ENCODE assay signal across 9 cellular contexts in the genomic region with DNA sequence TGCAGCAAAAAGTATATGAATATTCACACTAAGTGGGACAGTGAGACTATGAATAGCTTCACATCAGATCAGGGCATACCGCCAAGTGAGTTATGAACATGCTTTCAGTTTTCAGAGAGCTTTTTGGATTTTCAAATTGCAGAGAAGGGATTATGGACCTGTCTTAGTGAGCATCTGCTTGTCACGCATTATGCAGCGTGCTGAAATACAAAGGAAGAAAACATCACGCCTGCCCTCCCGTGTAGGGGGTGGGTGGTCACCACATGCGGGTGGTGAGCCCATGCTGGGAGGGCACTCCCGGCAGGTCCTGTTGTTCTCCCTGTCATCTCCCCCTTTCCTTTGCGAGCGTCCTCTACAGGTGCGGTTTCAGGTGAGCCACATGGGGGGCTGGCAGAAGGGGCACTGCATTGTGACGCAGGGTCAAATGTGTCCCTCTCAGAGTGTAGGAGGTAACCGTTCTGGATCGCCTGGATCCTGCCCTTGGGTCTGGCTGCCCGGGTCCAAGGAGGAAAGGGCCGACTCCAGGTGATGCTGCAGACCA. TPM values are rescaled to one million over a fixed set of nuclear protein-coding genes. Genes with fewer than 3 reads are reported as not detected.
DNase-seq lines count a peak whose midpoint lies in the region; ATAC-seq, FAIRE-seq and TF ChIP-seq lines count a peak whose summit lies in the region.
"Had no signal": no experiment of that assay in that cellular context is flagged by ENCODE, and none has a peak within 500 bp of the region (broad histone marks: within the 10 kb centered on the region; RNA-seq: fewer than 3 reads in every experiment).

No MANE protein-coding gene starts in this region.

- peak overlapping the region; percentile 98 for H3K4me2 ChIP-seq in GM12878 (ENCODE audit: control insufficient read depth, insufficient read depth)

- RAD21 ChIA-PET in GM12878 (lab: Charles Lee; ENCODE audit: unreplicated experiment), result interaction anchor here (1.1 to 5.3 kb wide), 10 partner anchors 10 to 125 kb away, joined by 4 to 86 read pairs (median 15); no protein-coding TSS in a partner anchor

- FAIRE-seq in GM12878 (lab: Jason Lieb, UNC), result no peak

- H3K27me3 ChIP-seq in GM12878 (replicated peaks in 1 of 2; ENCODE audit: control insufficient read depth in 2 of 2, insufficient read depth in 2 of 2, low read length in 1 of 2) (no peaks in the 10 kb centered on the region), transverse colon (no peaks in the 10 kb centered on the region)

- peak overlapping the region; percentile 70 for H3K9ac ChIP-seq in GM12878 (ENCODE audit: control insufficient read depth, insufficient read depth, low read length)

- H2AFZ ChIP-seq in GM12878 (ENCODE audit: control insufficient read depth, low read depth, low read length), result no peak overlapping the region

- POLR2A ChIA-PET in GM12878 (lab: Charles Lee), result interaction anchor here (0.9 to 6.6 kb wide), 6 partner anchors 12 to 82 kb away, joined by 3 to 63 read pairs (median 8); no protein-coding TSS in a partner anchor

- peak overlapping the region; percentile 58 for H3K4me3 ChIP-seq in GM12878
- peak overlapping the region in 1 of 4 donors; percentile 22 for H3K4me3 ChIP-seq in transverse colon

- H3K27ac ChIP-seq in GM12878 (ENCODE audit: control insufficient read depth, insufficient read depth) (peak overlapping the region; percentile 93), transverse colon (peak overlapping the region; percentile 50 to 77 (median 72))
- H3K27ac ChIP-seq: C4-2B had no signal

- no peaks in the 10 kb centered on the region for H4K20me1 ChIP-seq in GM12878 (ENCODE audit: control insufficient read depth, insufficient read depth)

- no peak for TF ChIP-seq RAD21 in GM12878 (IDR thresholded peaks at IDR 0.05; ENCODE audit: insufficient read depth, low read depth, low read length)

- CTCF ChIA-PET in GM12878 (lab: Yijun Ruan, JAX), result interaction anchor here (1.3 to 7.2 kb wide), 5 partner anchors 8 to 143 kb away, joined by 3 to 83 read pairs (median 4); no protein-coding TSS in a partner anchor

- ATAC-seq in HG03060 (IDR thresholded peaks at IDR 0.05; ENCODE audit: low read depth, unreplicated experiment), result peak; percentile 17
- peak; percentile 12 for ATAC-seq in GM12878

- H3K36me3 ChIP-seq in GM12878 (ENCODE audit: control insufficient read depth in 2 of 2, insufficient read depth in 2 of 2, low read length in 1 of 2) (peaks cover 9 to 10% of the 10 kb centered on the region in 2 experiments), transverse colon (no peaks in the 10 kb centered on the region)

- peak; percentile 34 for DNase-seq in activated naive CD4-positive, alpha-beta T cell treated with Interleukin-2 at 50 U/mL for 16 hours
- DNase-seq in activated naive CD4-positive, alpha-beta T cell (lab: John Stamatoyannopoulos, UW), result no peak
- no peak for DNase-seq in GM12878 (ENCODE audit: low read depth, low spot score)
- DNase-seq in transverse colon, result no peak
- DNase-seq in NCI-H446 (lab: John Stamatoyannopoulos, UW), result no peak
- no peak for DNase-seq in SHP77 (lab: John Stamatoyannopoulos, UW)
- no peak for DNase-seq in cerebellum (ENCODE audit: low spot score)

- in situ Hi-C loops in GM12878 (cut with MboI) (no loop called here), transverse colon (cut with MboI; ENCODE audit: low pct_ligation_motif_present in 1 of 4, low pct_unique_long_range_greater_than_20kb in 1 of 4, low sequenced_read_pairs in 3 of 4) (no loop called here)

- peaks cover 59% of the 10 kb centered on the region for H3K4me1 ChIP-seq in GM12878 (ENCODE audit: control insufficient read depth, insufficient read depth, low read length)
- peaks cover 0 to 24% (median 11%) of the 10 kb centered on the region in 4 donors for H3K4me1 ChIP-seq in transverse colon

- H3K9me3 ChIP-seq in GM12878 (replicated peaks; ENCODE audit: control insufficient read depth, insufficient read depth, low read length) (no peaks in the 10 kb centered on the region; the same call in 1 of the 3 replicates), transverse colon (no peaks in the 10 kb centered on the region)

- BruUV-seq in GM12878 (replicated peaks; lab: Mats Ljungman, UMichigan), result no TSS peak

- peak; percentile 57 for TF ChIP-seq POLR2A in GM12878 (IDR thresholded peaks at IDR 0.05; ENCODE audit: low read depth, low read length)
- TF ChIP-seq POLR2A in transverse colon (IDR thresholded peaks at IDR 0.05), result no peak

- TF ChIP-seq CTCF in GM12878 (IDR thresholded peaks at IDR 0.05 in 2 of 3, conservative IDR thresholded peaks at IDR 0.05 in 1 of 3; ENCODE audit: control insufficient read depth in 2 of 3, extremely low read depth in 1 of 3, insufficient read depth in 1 of 3, low read depth in 3 of 3, low read length in 3 of 3), result no peak
- TF ChIP-seq CTCF in transverse colon (IDR thresholded peaks at IDR 0.05), result no peak

- TF ChIP-seq EP300 in GM12878 (IDR thresholded peaks at IDR 0.05; ENCODE audit: borderline replicate concordance in 1 of 2, control insufficient read depth in 1 of 2, low read depth in 2 of 2, low read length in 2 of 2) (no peak), transverse colon (IDR thresholded peaks at IDR 0.05; ENCODE audit: low read depth) (no peak)

- WGBS in GM12878 (ENCODE audit: insufficient coverage, insufficient replicate concordance, low lambda C conversion rate, missing lambda C conversion rate), result 67% methylated on average over 15 of the region's 15 CpGs
- 60 to 77% methylated on average over 3 to 15 of the region's 15 CpGs for WGBS in transverse colon (ENCODE audit: low coverage in 1 of 2), 2 donors

- SMC1A ChIA-PET in GM12878 (lab: Charles Lee; ENCODE audit: uncharacterized antibody, unreplicated experiment), result interaction anchor here (0.6 to 7.6 kb wide), 13 partner anchors 12 to 126 kb away, joined by 3 to 99 read pairs (median 3); no protein-coding TSS in a partner anchor

- intact Hi-C loops in GM12878 (cut with micrococcal nuclease; ENCODE audit: unreplicated experiment), result loop anchor here (1.0 to 2.0 kb wide), 2 partner anchors 21 to 35 kb away; no protein-coding TSS in a partner anchor
- intact Hi-C loops in transverse colon (cut with DNase I; ENCODE audit: low total_unique reads), result no loop called here

- peaks cover 97% of the 10 kb centered on the region for H3K79me2 ChIP-seq in GM12878 (ENCODE audit: control insufficient read depth, insufficient read depth, low read length)

TF ChIP-seq in GM12878, 131 proteins besides CTCF, POLR2A, EP300 and RAD21:
- TF ChIP-seq GATAD2B (conservative IDR thresholded peaks at IDR 0.05; ENCODE audit: low read depth) (peak; percentile 15; the same call in 1 of the 2 replicates), RUNX3 (IDR thresholded peaks at IDR 0.05; ENCODE audit: low read length) (0 out of 2 replicates have a peak, but pooled peaks have one; percentile 22), BCL11A (IDR thresholded peaks at IDR 0.05; ENCODE audit: low read depth, low read length) (0 out of 2 replicates have a peak, but pooled peaks have one; percentile 51), EED (IDR thresholded peaks at IDR 0.05; ENCODE audit: low read depth) (peak; percentile 28; the same call in 1 of the 2 replicates), SP1 (IDR thresholded peaks at IDR 0.05; ENCODE audit: low read depth, low read length) (no peak)

RNA-seq across cellular contexts. Expression of a gene that starts 42.6 kb away (rescaled TPM):
- total RNA-seq in GM12878 (2013; cell fraction: nucleolus; rRNA removed), result 156 and 174 TPM in 2 replicates
- total RNA-seq in GM12878 (2014; rRNA removed) (33.3 and 40.3 TPM in 2 replicates), GM12878 (2014; rRNA removed; fragmentation: Illumina TruSeq; extraction: Trizol) (34.3 and 36.5 TPM in 2 replicates), GM12878 (2021) (55.2 and 60.1 TPM in 2 replicates), transverse colon (10 to 100 TPM; 18.7 to 28.9 (median 25.0) TPM), cerebellum (17.8 TPM)
- polyA plus RNA-seq in GM12878 (2011; ENCODE audit: low read depth), result 27.5 TPM
- polyA plus RNA-seq in GM12878 (2011; rRNA removed) (66.3 and 70.1 TPM in 2 replicates), GM12878 (2014; fragmentation: Illumina TruSeq; extraction: Trizol) (18.1 and 33.6 TPM in 2 replicates), GM12878 (2014; fragmentation: Nextera tagmentation; extraction: Ambion mirVana) (1 to 10 TPM; 3.0 to 4.0 TPM), GM12878 (2014; rRNA removed) (46.1 and 46.3 TPM in 2 replicates), GM12878 (2016; fragmentation: Nextera tagmentation; extraction: Ambion mirVana) (10 to 100 TPM; 36.4 to 40.9 TPM)
- polyA plus RNA-seq in GM12878 (2011; cell fraction: cytosol; rRNA removed), result 68.7 and 74.7 TPM in 2 replicates
- polyA plus RNA-seq in GM12878 (2011; cell fraction: nucleus; rRNA removed), result 140 and 141 TPM in 2 replicates
- polyA plus RNA-seq in GM12878 (2012), result 47.2 and 61.2 TPM in 2 replicates
- 147 and 149 TPM in 2 replicates for polyA minus RNA-seq in GM12878 (2011; rRNA and poly(A)+ RNA removed)
- polyA minus RNA-seq in GM12878 (2011; cell fraction: cytosol; rRNA and poly(A)+ RNA removed), result 32.7 and 34.7 TPM in 2 replicates
- 56.5 and 77.2 TPM in 2 replicates for polyA minus RNA-seq in GM12878 (2011; cell fraction: nucleus; rRNA and poly(A)+ RNA removed)
